In the genomic region with DNA sequence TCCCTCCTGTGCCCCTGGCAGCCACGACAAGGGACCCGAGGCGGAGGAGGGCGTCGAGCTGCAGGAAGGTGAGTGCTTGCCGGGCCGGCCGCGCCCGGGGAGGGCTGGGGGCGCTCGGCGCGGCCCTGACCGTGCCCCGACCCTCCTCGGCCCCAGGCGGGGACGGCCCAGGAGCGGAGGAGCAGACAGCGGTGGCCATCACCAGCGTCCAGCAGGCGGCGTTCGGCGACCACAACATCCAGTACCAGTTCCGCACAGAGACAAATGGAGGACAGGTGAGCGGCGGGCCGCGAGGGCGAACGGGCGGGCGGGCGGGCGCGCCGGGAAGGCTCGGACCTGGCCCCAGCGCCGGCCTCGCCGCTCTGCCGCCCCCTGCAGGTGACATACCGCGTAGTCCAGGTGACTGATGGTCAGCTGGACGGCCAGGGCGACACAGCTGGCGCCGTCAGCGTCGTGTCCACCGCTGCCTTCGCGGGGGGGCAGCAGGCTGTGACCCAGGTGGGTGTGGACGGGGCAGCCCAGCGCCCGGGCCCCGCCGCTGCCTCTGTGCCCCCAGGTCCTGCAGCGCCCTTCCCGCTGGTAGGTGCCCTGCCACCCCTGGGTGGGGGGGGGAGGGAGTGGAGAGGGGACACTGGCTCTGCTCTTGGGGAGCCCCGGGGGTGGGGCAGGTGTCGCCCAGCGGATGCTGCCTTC, we compare ENCODE assay signal across 8 cellular contexts. TPM values are rescaled to one million over a fixed set of nuclear protein-coding genes. Genes with fewer than 3 reads are reported as not detected.
DNase-seq lines count a peak whose midpoint lies in the region; ATAC-seq, FAIRE-seq and TF ChIP-seq lines count a peak whose summit lies in the region.

No MANE protein-coding gene starts in this region.

- H3K36me3 Mint-ChIP-seq in WTC11: peaks cover 47% of the 10 kb centered on the region

- TF ChIP-seq CTCF in WTC11 (IDR thresholded peaks at IDR 0.05): peak; percentile 97
- TF ChIP-seq CTCF in bronchial epithelial cell (IDR thresholded peaks at IDR 0.05; ENCODE audit: insufficient read depth, low read length, severe bottlenecking): peak; percentile 71

- H3K36me3 ChIP-seq in bronchial epithelial cell (ENCODE audit: control insufficient read depth, insufficient read depth, low read length): peaks cover 36% of the 10 kb centered on the region

- ATAC-seq in HG02973 (IDR thresholded peaks at IDR 0.05; ENCODE audit: unreplicated experiment): peak; percentile 48
- ATAC-seq in WTC11: peak; percentile 73

- peak overlapping the region; percentile 15; the same call in 1 of the 2 replicates for H3K27ac Mint-ChIP-seq in WTC11

- no peaks in the 10 kb centered on the region for H3K9me3 Mint-ChIP-seq in WTC11

- FAIRE-seq in bronchial epithelial cell (lab: Jason Lieb, UNC): no peak

- peak overlapping the region; percentile 55 for H3K4me3 ChIP-seq in bronchial epithelial cell (ENCODE audit: low read depth, low read length)

- POLR2A ChIA-PET in WTC11 (lab: Charles Lee): interaction anchor here (0.6 to 1.6 kb wide), 3 partner anchors 8 to 180 kb away, joined by 3 read pairs; a partner anchor contains a TSS

- H3K4me1 Mint-ChIP-seq in WTC11: peaks cover 7% of the 10 kb centered on the region

- H3K27me3 ChIP-seq in bronchial epithelial cell (ENCODE audit: control insufficient read depth, insufficient read depth, low read length): no peaks in the 10 kb centered on the region

- no peaks in the 10 kb centered on the region for H3K27me3 Mint-ChIP-seq in WTC11 (ENCODE audit: low read depth)

- CTCF ChIA-PET in WTC11 (lab: Charles Lee): interaction anchor here (0.6 to 1.5 kb wide), 24 partner anchors 9 to 379 kb away, joined by 3 to 12 read pairs (median 4); a partner anchor contains a TSS

- H3K4me3 Mint-ChIP-seq in WTC11: peak overlapping the region; percentile 57

- peak; percentile 81 for DNase-seq in NK-92 treated with Interleukin-12 subunit alpha and Interleukin-12 subunit beta, amount 100 ng/mL, for 24 hours (lab: John Stamatoyannopoulos, UW)
- DNase-seq in NK-92 (lab: John Stamatoyannopoulos, UW; ENCODE audit: unreplicated experiment): no peak
- DNase-seq in NCI-H2171 (lab: John Stamatoyannopoulos, UW): peak; percentile 58
- DNase-seq in WTC11 (ENCODE audit: low spot score): peak; percentile 93
- peak; percentile 68 for DNase-seq in bronchial epithelial cell (ENCODE audit: low read depth)
- peak; percentile 73 for DNase-seq in inferior parietal cortex (ENCODE audit: extremely low spot score)
- peak; percentile 46 to 63 for DNase-seq in stimulated activated CD4-positive, alpha-beta T cell treated with anti-CD3 and anti-CD28 coated beads, Interleukin-12 subunit alpha, Interleukin-12 subunit beta, amount 100 ng/mL, for 24 hours (ENCODE audit: low read depth in 2 of 2)

TF ChIP-seq in WTC11, 78 proteins besides CTCF, POLR2A, EP300 and RAD21 (continues in another document):
- TF ChIP-seq MXD4 (CRISPR knock-in tag; IDR thresholded peaks at IDR 0.05; ENCODE audit: borderline replicate concordance) (no peak), ZNF423 (CRISPR knock-in tag; IDR thresholded peaks at IDR 0.05) (peak; percentile 64), TEAD1 (CRISPR knock-in tag; IDR thresholded peaks at IDR 0.05) (peak; percentile 55), MYBL2 (CRISPR knock-in tag; IDR thresholded peaks at IDR 0.05) (no peak), NFYB (CRISPR knock-in tag; conservative IDR thresholded peaks at IDR 0.05; ENCODE audit: low read depth) (no peak), NFATC4 (CRISPR knock-in tag; IDR thresholded peaks at IDR 0.05) (no peak), ZNF121 (CRISPR knock-in tag; IDR thresholded peaks at IDR 0.05) (no peak), ELF4 (CRISPR knock-in tag; IDR thresholded peaks at IDR 0.05; ENCODE audit: low read depth) (no peak), FOXK1 (CRISPR knock-in tag; IDR thresholded peaks at IDR 0.05) (peak; percentile 66; the same call in 1 of the 2 replicates), NR2C2 (CRISPR knock-in tag; IDR thresholded peaks at IDR 0.05) (no peak), ZNF416 (CRISPR knock-in tag; IDR thresholded peaks at IDR 0.05) (no peak), SMAD3 (CRISPR knock-in tag; IDR thresholded peaks at IDR 0.05; ENCODE audit: borderline replicate concordance) (no peak), RELA (CRISPR knock-in tag; IDR thresholded peaks at IDR 0.05; ENCODE audit: borderline replicate concordance) (no peak), SP1 (CRISPR knock-in tag; conservative IDR thresholded peaks at IDR 0.05) (peak; percentile 70; the same call in 1 of the 2 replicates), ZNF671 (CRISPR knock-in tag; IDR thresholded peaks at IDR 0.05) (no peak), FOXP1 (CRISPR knock-in tag; IDR thresholded peaks at IDR 0.05; ENCODE audit: borderline replicate concordance) (peak; percentile 13; the same call in 1 of the 2 replicates)
- TF ChIP-seq, protein P1, sequence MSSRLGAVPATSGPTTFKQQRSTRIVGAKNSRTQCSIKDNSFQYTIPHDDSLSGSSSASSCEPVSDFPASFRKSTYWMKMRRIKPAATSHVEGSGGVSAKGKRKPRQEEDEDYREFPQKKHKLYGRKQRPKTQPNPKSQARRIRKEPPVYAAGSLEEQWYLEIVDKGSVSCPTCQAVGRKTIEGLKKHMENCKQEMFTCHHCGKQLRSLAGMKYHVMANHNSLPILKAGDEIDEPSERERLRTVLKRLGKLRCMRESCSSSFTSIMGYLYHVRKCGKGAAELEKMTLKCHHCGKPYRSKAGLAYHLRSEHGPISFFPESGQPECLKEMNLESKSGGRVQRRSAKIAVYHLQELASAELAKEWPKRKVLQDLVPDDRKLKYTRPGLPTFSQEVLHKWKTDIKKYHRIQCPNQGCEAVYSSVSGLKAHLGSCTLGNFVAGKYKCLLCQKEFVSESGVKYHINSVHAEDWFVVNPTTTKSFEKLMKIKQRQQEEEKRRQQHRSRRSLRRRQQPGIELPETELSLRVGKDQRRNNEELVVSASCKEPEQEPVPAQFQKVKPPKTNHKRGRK (CRISPR knock-in tag; IDR thresholded peaks at IDR 0.05; ENCODE audit: borderline replicate concordance): no peak
- TF ChIP-seq, protein P2, sequence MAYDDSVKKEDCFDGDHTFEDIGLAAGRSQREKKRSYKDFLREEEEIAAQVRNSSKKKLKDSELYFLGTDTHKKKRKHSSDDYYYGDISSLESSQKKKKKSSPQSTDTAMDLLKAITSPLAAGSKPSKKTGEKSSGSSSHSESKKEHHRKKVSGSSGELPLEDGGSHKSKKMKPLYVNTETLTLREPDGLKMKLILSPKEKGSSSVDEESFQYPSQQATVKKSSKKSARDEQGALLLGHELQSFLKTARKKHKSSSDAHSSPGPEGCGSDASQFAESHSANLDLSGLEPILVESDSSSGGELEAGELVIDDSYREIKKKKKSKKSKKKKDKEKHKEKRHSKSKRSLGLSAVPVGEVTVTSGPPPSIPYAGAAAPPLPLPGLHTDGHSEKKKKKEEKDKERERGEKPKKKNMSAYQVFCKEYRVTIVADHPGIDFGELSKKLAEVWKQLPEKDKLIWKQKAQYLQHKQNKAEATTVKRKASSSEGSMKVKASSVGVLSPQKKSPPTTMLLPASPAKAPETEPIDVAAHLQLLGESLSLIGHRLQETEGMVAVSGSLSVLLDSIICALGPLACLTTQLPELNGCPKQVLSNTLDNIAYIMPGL (CRISPR knock-in tag; IDR thresholded peaks at IDR 0.05): peak; percentile 96
- TF ChIP-seq, protein P3, sequence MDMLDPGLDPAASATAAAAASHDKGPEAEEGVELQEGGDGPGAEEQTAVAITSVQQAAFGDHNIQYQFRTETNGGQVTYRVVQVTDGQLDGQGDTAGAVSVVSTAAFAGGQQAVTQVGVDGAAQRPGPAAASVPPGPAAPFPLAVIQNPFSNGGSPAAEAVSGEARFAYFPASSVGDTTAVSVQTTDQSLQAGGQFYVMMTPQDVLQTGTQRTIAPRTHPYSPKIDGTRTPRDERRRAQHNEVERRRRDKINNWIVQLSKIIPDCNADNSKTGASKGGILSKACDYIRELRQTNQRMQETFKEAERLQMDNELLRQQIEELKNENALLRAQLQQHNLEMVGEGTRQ (CRISPR knock-in tag; IDR thresholded peaks at IDR 0.05): 0 out of 2 replicates have a peak, but pooled peaks have one; percentile 33
- TF ChIP-seq, protein P4, sequence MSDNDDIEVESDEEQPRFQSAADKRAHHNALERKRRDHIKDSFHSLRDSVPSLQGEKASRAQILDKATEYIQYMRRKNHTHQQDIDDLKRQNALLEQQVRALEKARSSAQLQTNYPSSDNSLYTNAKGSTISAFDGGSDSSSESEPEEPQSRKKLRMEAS (CRISPR knock-in tag; IDR thresholded peaks at IDR 0.05): no peak
- TF ChIP-seq, protein P5, sequence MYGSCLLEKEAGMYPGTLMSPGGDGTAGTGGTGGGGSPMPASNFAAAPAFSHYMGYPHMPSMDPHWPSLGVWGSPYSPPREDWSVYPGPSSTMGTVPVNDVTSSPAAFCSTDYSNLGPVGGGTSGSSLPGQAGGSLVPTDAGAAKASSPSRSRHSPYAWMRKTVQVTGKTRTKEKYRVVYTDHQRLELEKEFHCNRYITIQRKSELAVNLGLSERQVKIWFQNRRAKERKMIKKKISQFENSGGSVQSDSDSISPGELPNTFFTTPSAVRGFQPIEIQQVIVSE (CRISPR knock-in tag; IDR thresholded peaks at IDR 0.05; ENCODE audit: borderline replicate concordance): no peak
- TF ChIP-seq, protein P6, sequence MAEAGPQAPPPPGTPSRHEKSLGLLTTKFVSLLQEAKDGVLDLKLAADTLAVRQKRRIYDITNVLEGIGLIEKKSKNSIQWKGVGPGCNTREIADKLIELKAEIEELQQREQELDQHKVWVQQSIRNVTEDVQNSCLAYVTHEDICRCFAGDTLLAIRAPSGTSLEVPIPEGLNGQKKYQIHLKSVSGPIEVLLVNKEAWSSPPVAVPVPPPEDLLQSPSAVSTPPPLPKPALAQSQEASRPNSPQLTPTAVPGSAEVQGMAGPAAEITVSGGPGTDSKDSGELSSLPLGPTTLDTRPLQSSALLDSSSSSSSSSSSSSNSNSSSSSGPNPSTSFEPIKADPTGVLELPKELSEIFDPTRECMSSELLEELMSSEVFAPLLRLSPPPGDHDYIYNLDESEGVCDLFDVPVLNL (CRISPR knock-in tag; IDR thresholded peaks at IDR 0.05; ENCODE audit: borderline replicate concordance, low read depth): no peak

RNA-seq across cellular contexts. Expression of a gene that starts 0.8 kb away (rescaled TPM):
- total RNA-seq in WTC11 (2021) (109 to 127 TPM (median 120 TPM) in 3 replicates), bronchial epithelial cell (60.8 and 67.3 TPM in 2 replicates)

RNA-seq across cellular contexts. Expression of a gene that starts 12.8 kb away (rescaled TPM):
- total RNA-seq in WTC11 (2021): 0.11 to 0.22 TPM (median 0.14 TPM) in 3 replicates
- not detected in 2 replicates for total RNA-seq in bronchial epithelial cell

RNA-seq across cellular contexts. Expression of a gene that starts 20.8 kb away (rescaled TPM):
- 126 to 132 TPM (median 130 TPM) in 3 replicates for total RNA-seq in WTC11 (2021)
- 11.3 and 27.0 TPM in 2 replicates for total RNA-seq in bronchial epithelial cell

RNA-seq across cellular contexts. Expression of a gene that starts 22.4 kb away (rescaled TPM):
- 0.23 to 0.53 TPM (median 0.46 TPM) in 3 replicates for total RNA-seq in WTC11 (2021)
- total RNA-seq in bronchial epithelial cell: not detected in 2 replicates

RNA-seq across cellular contexts. Expression of a gene that starts 41.0 kb away (rescaled TPM):
- 0.16 to 0.20 TPM in 2 of 3 replicates, not detected in the other for total RNA-seq in WTC11 (2021)
- not detected in 2 replicates for total RNA-seq in bronchial epithelial cell
